Comparison of ENCODE assay signal across 19 cellular contexts in genomic region chr15:31035610-31036009, GRCh38. TPM values are rescaled to one million over a fixed set of nuclear protein-coding genes. Genes with fewer than 3 reads are reported as not detected.
DNase-seq lines count a peak whose midpoint lies in the region; ATAC-seq, FAIRE-seq and TF ChIP-seq lines count a peak whose summit lies in the region.
"Had no signal": no experiment of that assay in that cellular context is flagged by ENCODE, and none has a peak within 500 bp of the region (broad histone marks: within the 10 kb centered on the region; RNA-seq: fewer than 3 reads in every experiment).

No MANE protein-coding gene starts in this region.

- H3K9me3 Mint-ChIP-seq in WTC11: no peaks in the 10 kb centered on the region
- H3K9me3 Mint-ChIP-seq: CD4-positive, alpha-beta memory T cell had no signal

- POLR2A ChIA-PET in WTC11 (lab: Charles Lee) (no interaction called here), endothelial cell of umbilical vein (lab: Charles Lee) (no interaction called here)

- H3K27ac Mint-ChIP-seq in WTC11: peak overlapping the region; percentile 16; the same call in 1 of the 2 replicates
- H3K27ac Mint-ChIP-seq: CD4-positive, alpha-beta memory T cell had no signal

- no peak for ATAC-seq in WTC11
- peak; percentile 55 for ATAC-seq in omental fat pad (ENCODE audit: low FRiP score)
- ATAC-seq: GM12878 had no signal

- TF ChIP-seq POLR2A in endothelial cell of umbilical vein (IDR thresholded peaks at IDR 0.05; ENCODE audit: low read depth, low read length): no peak

- DNase-seq in WTC11 (ENCODE audit: low spot score) (no peak), endothelial cell of umbilical vein (ENCODE audit: low read depth, low spot score) (no peak), omental fat pad (ENCODE audit: low spot score) (no peak), KBM-7 (no peak), NCI-H1048 (lab: John Stamatoyannopoulos, UW) (no peak)
- DNase-seq in activated CD8-positive, alpha-beta memory T cell treated with anti-CD3 and anti-CD28 coated beads for 24 hours: no peak
- DNase-seq: C1 segment of cervical spinal cord; Calu3; CD4-positive, alpha-beta memory T cell; COR-L47; DMS53; DMS79 treated with DMSO at 0.1 percent for 48 hours; GM23248; H7; HCEC 1CT had no signal

- CTCF ChIA-PET in WTC11 (lab: Charles Lee): interaction anchor here (0.8 kb wide), 1 partner anchor 93 kb away, joined by 4 read pairs; no protein-coding TSS in a partner anchor
- CTCF ChIA-PET in endothelial cell of umbilical vein (lab: Charles Lee): interaction anchor here (1.0 kb wide), 1 partner anchor 94 kb away, joined by 3 read pairs; no protein-coding TSS in a partner anchor

- no peak overlapping the region for H3K4me3 ChIP-seq in endothelial cell of umbilical vein (replicated peaks in 1 of 3; ENCODE audit: insufficient read depth in 1 of 3, low read depth in 1 of 3, low read length in 3 of 3)
- H3K4me3 ChIP-seq: GM12878, GM23248 had no signal

- dilution Hi-C loops in endothelial cell of umbilical vein (cut with MboI; ENCODE audit: extremely low pct_ligation_motif_present, low sequenced_read_pairs): no loop called here

- peaks cover 36% of the 10 kb centered on the region for H3K4me1 ChIP-seq in endothelial cell of umbilical vein (ENCODE audit: control insufficient read depth, extremely low read depth, insufficient read depth, low read length)

- no peaks in the 10 kb centered on the region for H3K9me3 ChIP-seq in endothelial cell of umbilical vein (replicated peaks; ENCODE audit: control insufficient read depth, insufficient read depth, low read length)

- in situ Hi-C loops in KBM-7 (cut with MboI; ENCODE audit: low pct_unique_long_range_greater_than_20kb, low sequenced_read_pairs): no loop called here

- H3K27me3 Mint-ChIP-seq in WTC11 (ENCODE audit: low read depth): no peaks in the 10 kb centered on the region

- BruUV-seq in endothelial cell of umbilical vein (replicated peaks; lab: Mats Ljungman, UMichigan): no TSS peak

- H3K9ac ChIP-seq in endothelial cell of umbilical vein (replicated peaks; ENCODE audit: extremely low read depth, insufficient read depth, low read length): no peak overlapping the region
- H3K9ac ChIP-seq: GM23248 had no signal

- intact Hi-C loops in endothelial cell of umbilical vein (cut with micrococcal nuclease): no loop called here

- no peaks in the 10 kb centered on the region for H3K79me2 ChIP-seq in endothelial cell of umbilical vein (ENCODE audit: control insufficient read depth, insufficient read depth, low read length)

- peaks cover 22% of the 10 kb centered on the region for H3K4me1 Mint-ChIP-seq in WTC11
- H3K4me1 Mint-ChIP-seq: CD4-positive, alpha-beta memory T cell had no signal

- H2AFZ ChIP-seq in endothelial cell of umbilical vein (ENCODE audit: low read depth, low read length): peak overlapping the region; percentile 13
- H2AFZ ChIP-seq: GM23248 had no signal

- no peak for TF ChIP-seq CTCF in WTC11 (IDR thresholded peaks at IDR 0.05)
- TF ChIP-seq CTCF in endothelial cell of umbilical vein (IDR thresholded peaks at IDR 0.05; ENCODE audit: extremely low read depth in 1 of 2, insufficient read depth in 1 of 2, low read depth in 1 of 2, low read length in 2 of 2): no peak
- no peak for TF ChIP-seq CTCF in omental fat pad (IDR thresholded peaks at IDR 0.05)

- H3K4me2 ChIP-seq in endothelial cell of umbilical vein (ENCODE audit: insufficient read depth, low read length): no peak overlapping the region

- no peak overlapping the region for H3K27ac ChIP-seq in endothelial cell of umbilical vein (ENCODE audit: insufficient read depth, low read depth, low read length)
- H3K27ac ChIP-seq: GM23248 had no signal

- H3K36me3 Mint-ChIP-seq in WTC11: no peaks in the 10 kb centered on the region
- H3K36me3 Mint-ChIP-seq: CD4-positive, alpha-beta memory T cell had no signal

- H3K9me1 ChIP-seq in endothelial cell of umbilical vein (replicated peaks; ENCODE audit: control insufficient read depth, extremely low read depth, insufficient read depth, low read length): no peaks in the 10 kb centered on the region

- FAIRE-seq in endothelial cell of umbilical vein (lab: Jason Lieb, UNC): no peak
- FAIRE-seq: G401.6, GM12878, GM19239, H1 had no signal

- H3K4me3 Mint-ChIP-seq in WTC11: no peak overlapping the region
- H3K4me3 Mint-ChIP-seq: CD4-positive, alpha-beta memory T cell had no signal

- H4K20me1 ChIP-seq in endothelial cell of umbilical vein (replicated peaks; ENCODE audit: control insufficient read depth, extremely low read depth, insufficient read depth, low read length): no peaks in the 10 kb centered on the region

- H3K36me3 ChIP-seq in endothelial cell of umbilical vein (ENCODE audit: control insufficient read depth in 2 of 2, extremely low read depth in 1 of 2, insufficient read depth in 2 of 2, low read length in 2 of 2): no peaks in the 10 kb centered on the region

- H3K27me3 ChIP-seq in endothelial cell of umbilical vein (ENCODE audit: control insufficient read depth in 2 of 2, insufficient read depth in 2 of 2, low read length in 2 of 2): no peaks in the 10 kb centered on the region

TF ChIP-seq in WTC11, 78 proteins besides CTCF, POLR2A, EP300 and RAD21 (continues in another document):
- TF ChIP-seq RORB (CRISPR knock-in tag; IDR thresholded peaks at IDR 0.05) (no peak), ZNF532 (CRISPR knock-in tag; IDR thresholded peaks at IDR 0.05; ENCODE audit: borderline replicate concordance) (no peak)

TF ChIP-seq in endothelial cell of umbilical vein, 7 proteins besides CTCF, POLR2A, EP300 and RAD21:
- TF ChIP-seq EZH2 (IDR thresholded peaks at IDR 0.05; ENCODE audit: borderline replicate concordance, low read depth, low read length, severe bottlenecking) (no peak), MYC (IDR thresholded peaks at IDR 0.05; ENCODE audit: low read depth, low read length) (no peak), POLR2AphosphoS5 (IDR thresholded peaks at IDR 0.05; ENCODE audit: insufficient read depth, low read depth, low read length) (no peak), GATA2 (IDR thresholded peaks at IDR 0.05; ENCODE audit: insufficient read depth, insufficient read length, low read depth, low read length) (no peak), MAX (IDR thresholded peaks at IDR 0.05; ENCODE audit: insufficient read depth, insufficient read length) (no peak), FOS (IDR thresholded peaks at IDR 0.05; ENCODE audit: borderline replicate concordance, insufficient read depth, low read length) (no peak), JUN (IDR thresholded peaks at IDR 0.05; ENCODE audit: borderline replicate concordance, insufficient read depth, insufficient read length, low read depth) (no peak)

RNA-seq across cellular contexts. Expression of gene MTMR10, which starts 44.2 kb away (rescaled TPM):
- 15.3 to 17.3 TPM (median 15.9 TPM) in 3 replicates for total RNA-seq in WTC11 (2021)
- total RNA-seq in endothelial cell of umbilical vein: 65.5 and 88.5 TPM in 2 replicates
- polyA plus RNA-seq in endothelial cell of umbilical vein: 41.7 and 48.3 TPM in 2 replicates
- polyA plus RNA-seq in endothelial cell of umbilical vein (2011; cell fraction: cytosol; rRNA removed): 37.8 and 43.6 TPM in 2 replicates
- polyA plus RNA-seq in endothelial cell of umbilical vein (2011; cell fraction: nucleus; rRNA removed): 167 and 171 TPM in 2 replicates
- polyA plus RNA-seq in endothelial cell of umbilical vein (2012): 22.8 and 28.8 TPM in 2 replicates
- 114 and 120 TPM in 2 replicates for polyA minus RNA-seq in endothelial cell of umbilical vein
- 4.7 TPM for polyA minus RNA-seq in endothelial cell of umbilical vein (2011; cell fraction: cytosol; rRNA and poly(A)+ RNA removed)
- polyA minus RNA-seq in endothelial cell of umbilical vein (2011; cell fraction: nucleus; rRNA and poly(A)+ RNA removed): 329 and 332 TPM in 2 replicates
- total RNA-seq in omental fat pad: 10 to 100 TPM; 40.6 to 70.0 (median 46.6) TPM
